22 cellular contexts compared by ENCODE assay signal in genomic region chr12:79435742-79436141, GRCh38.
"Had no signal": no experiment of that assay in that cellular context is flagged by ENCODE, and none has a peak within 500 bp of the region (broad histone marks: within the 10 kb centered on the region; RNA-seq: fewer than 3 reads in every experiment).

No MANE protein-coding gene starts in this region.

- H3K27ac ChIP-seq: colonic mucosa, esophagus muscularis mucosa, neutrophil, pancreas, right lobe of liver, thoracic aorta, tibial nerve, upper lobe of left lung had no signal

- ATAC-seq: left lobe of liver; mucosa of descending colon; natural killer cell treated with Interleukin-12 subunit alpha and Interleukin-12 subunit beta and Interleukin-15 and Interleukin-18, amount 100 ng/mL, for 72 hours; pancreas; right lobe of liver; stimulated activated naive B cell treated with anti-CD40 and anti-IgM and Interleukin-4, amounts not matched to agents 10 μg/mL and 1 μg/mL and 100 μg/mL, for 72 hours had no signal

- H3K36me3 ChIP-seq: colonic mucosa, esophagus muscularis mucosa, neutrophil, pancreas, right lobe of liver, thoracic aorta, tibial nerve, upper lobe of left lung had no signal

- H3K4me3 ChIP-seq: colonic mucosa, esophagus muscularis mucosa, lung, mucosa of descending colon, pancreas, right lobe of liver, thoracic aorta, tibial nerve, upper lobe of left lung had no signal

- FAIRE-seq: endothelial cell of umbilical vein, kidney, pancreas, small intestine, urothelium cell line had no signal

- DNase-seq: colonic mucosa; effector memory CD4-positive, alpha-beta T cell; foreskin melanocyte; kidney; mucosa of descending colon; naive B cell; pancreas; right lobe of liver; small intestine; stimulated activated CD4-positive, alpha-beta T cell treated with anti-CD3 and anti-CD28 coated beads, Interleukin-15, amount 100 ng/mL, for 24 hours; stimulated activated CD4-positive, alpha-beta T cell treated with anti-CD3 and anti-CD28 coated beads, Interleukin-2, amount 100 ng/mL, for 48 hours; stimulated activated naive B cell treated with anti-CD40 and anti-IgM and Interleukin-4, amounts not matched to agents 10 μg/mL and 1 μg/mL and 100 μg/mL, for 72 hours; upper lobe of left lung had no signal

- H3K27me3 ChIP-seq: colonic mucosa, esophagus muscularis mucosa, neutrophil, pancreas, right lobe of liver, tibial nerve, upper lobe of left lung had no signal
